ENCODE assay signal across 9 cellular contexts in genomic region chr19:18879579-18880373, GRCh38. TPM values are rescaled to one million over a fixed set of nuclear protein-coding genes. Genes with fewer than 3 reads are reported as not detected.
DNase-seq lines count a peak whose midpoint lies in the region; ATAC-seq, FAIRE-seq and TF ChIP-seq lines count a peak whose summit lies in the region.
"Had no signal": no experiment of that assay in that cellular context is flagged by ENCODE, and none has a peak within 500 bp of the region (broad histone marks: within the 10 kb centered on the region; RNA-seq: fewer than 3 reads in every experiment).

No MANE protein-coding gene starts in this region.

- no peak overlapping the region for H3K4me3 ChIP-seq in A549
- no peak overlapping the region for H3K4me3 ChIP-seq in fibroblast of pulmonary artery (replicated peaks; ENCODE audit: low read depth, low read length)

- FAIRE-seq in A549 (lab: Jason Lieb, UNC): no peak
- FAIRE-seq in RCC 7860 (lab: Jason Lieb, UNC): no peak

- TF ChIP-seq CTCF in A549 (IDR thresholded peaks at IDR 0.05): no peak
- no peak for TF ChIP-seq CTCF in fibroblast of pulmonary artery (IDR thresholded peaks at IDR 0.05; ENCODE audit: low read length, missing control alignments)

- ATAC-seq in A549: peak; percentile 70 to 76

- no peak for TF ChIP-seq RAD21 in A549 (conservative IDR thresholded peaks at IDR 0.05 in 1 of 2, IDR thresholded peaks at IDR 0.05 in 1 of 2)

- CTCF ChIA-PET in A549 (lab: Yijun Ruan, JAX): interaction anchor here (1.2 to 2.7 kb wide), 5 partner anchors 9 to 33 kb away, joined by 3 to 12 read pairs (median 6); partner anchors contain the start of gene CERS1

- 70% methylated on average over 3 of the region's 13 CpGs for WGBS in A549 (ENCODE audit: missing lambda C conversion rate)

- no peak overlapping the region for H3K27ac ChIP-seq in A549

- H3K4me1 ChIP-seq in A549: no peaks in the 10 kb centered on the region

- TF ChIP-seq EP300 in A549 (IDR thresholded peaks at IDR 0.05): no peak

- POLR2A ChIA-PET in A549 (lab: Yijun Ruan, JAX): no interaction called here

- no peaks in the 10 kb centered on the region for H3K9me3 ChIP-seq in A549

- H3K4me2 ChIP-seq in A549: no peak overlapping the region

- TF ChIP-seq POLR2A in A549 (IDR thresholded peaks at IDR 0.05; ENCODE audit: low read length): no peak

- DNase-seq in A549 (ENCODE audit: low read depth in 1 of 2, low spot score in 1 of 2) (peak in 1 of 2 experiments; percentile 64), ELF-1 (ENCODE audit: low read depth, low spot score) (peak; percentile 90), RPMI8226 (peak; percentile 78), fibroblast of pulmonary artery (ENCODE audit: low read depth) (peak; percentile 20), NOMO-1 treated with DMSO at 0.1 percent for 48 hours (lab: John Stamatoyannopoulos, UW; ENCODE audit: unreplicated experiment) (no peak), 8988T (no peak), occipital lobe (lab: John Stamatoyannopoulos, UW) (no peak), RCC 7860 (ENCODE audit: low spot score) (no peak)
- DNase-seq: trophoblast cell had no signal

TF ChIP-seq in A549, 52 proteins besides CTCF, POLR2A, EP300 and RAD21:
- no peak for TF ChIP-seq BCL3 (IDR thresholded peaks at IDR 0.05)
- TF ChIP-seq NFE2L2 (conservative IDR thresholded peaks at IDR 0.05; ENCODE audit: low read length): no peak
- no peak for TF ChIP-seq HOXB13 (CRISPR knock-in tag; IDR thresholded peaks at IDR 0.05; ENCODE audit: low read depth)
- no peak for TF ChIP-seq ZSCAN20 (CRISPR knock-in tag; IDR thresholded peaks at IDR 0.05)
- TF ChIP-seq RARB (CRISPR knock-in tag; IDR thresholded peaks at IDR 0.05): no peak
- TF ChIP-seq, protein P1, sequence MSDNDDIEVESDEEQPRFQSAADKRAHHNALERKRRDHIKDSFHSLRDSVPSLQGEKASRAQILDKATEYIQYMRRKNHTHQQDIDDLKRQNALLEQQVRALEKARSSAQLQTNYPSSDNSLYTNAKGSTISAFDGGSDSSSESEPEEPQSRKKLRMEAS (IDR thresholded peaks at IDR 0.05): no peak
TF ChIP-seq in A549: peak in this region for 0.

RNA-seq across cellular contexts. Expression of gene CERS1, which starts 16.2 kb away (rescaled TPM):
- 1.7 and 2.4 TPM in 2 replicates for polyA plus RNA-seq in A549 (2011; rRNA removed)
- polyA plus RNA-seq in A549 (2012; cell fraction: cytosol; rRNA removed): 4.5 and 6.8 TPM in 2 replicates
- polyA plus RNA-seq in A549 (2012; cell fraction: nucleus; rRNA removed): 6.6 and 7.7 TPM in 2 replicates
- 3.4 to 4.4 TPM (median 3.7 TPM) in 3 replicates for polyA plus RNA-seq in A549 (2017; fragmentation: RNase III; extraction: RNeasy Plus Mini Kit Qiagen cat#74134 plus additional on column Dnase treatment)
- 4.7 and 4.9 TPM in 2 replicates for polyA minus RNA-seq in A549 (2011; rRNA and poly(A)+ RNA removed)
- 23.4 TPM for total RNA-seq in occipital lobe

RNA-seq across cellular contexts. Expression of gene COPE, which starts 39.4 kb away (rescaled TPM):
- 91.8 and 94.0 TPM in 2 replicates for polyA plus RNA-seq in A549 (2011; rRNA removed)
- polyA plus RNA-seq in A549 (2012; cell fraction: cytosol; rRNA removed): 239 and 272 TPM in 2 replicates
- 224 and 310 TPM in 2 replicates for polyA plus RNA-seq in A549 (2012; cell fraction: nucleus; rRNA removed)
- polyA plus RNA-seq in A549 (2017; fragmentation: RNase III; extraction: RNeasy Plus Mini Kit Qiagen cat#74134 plus additional on column Dnase treatment): 109 to 114 TPM (median 112 TPM) in 3 replicates
- polyA minus RNA-seq in A549 (2011; rRNA and poly(A)+ RNA removed): 82.9 and 88.2 TPM in 2 replicates
- 78.3 TPM for total RNA-seq in occipital lobe

RNA-seq across cellular contexts. Expression of gene DDX49, which starts 39.7 kb away (rescaled TPM):
- 23.2 and 23.4 TPM in 2 replicates for polyA plus RNA-seq in A549 (2011; rRNA removed)
- polyA plus RNA-seq in A549 (2012; cell fraction: cytosol; rRNA removed): 45.7 and 48.4 TPM in 2 replicates
- polyA plus RNA-seq in A549 (2012; cell fraction: nucleus; rRNA removed): 53.3 and 69.8 TPM in 2 replicates
- polyA plus RNA-seq in A549 (2017; fragmentation: RNase III; extraction: RNeasy Plus Mini Kit Qiagen cat#74134 plus additional on column Dnase treatment): 31.5 to 36.0 TPM (median 33.9 TPM) in 3 replicates
- polyA minus RNA-seq in A549 (2011; rRNA and poly(A)+ RNA removed): 32.5 and 49.9 TPM in 2 replicates
- 45.7 TPM for total RNA-seq in occipital lobe

RNA-seq across cellular contexts. Expression of gene UPF1, which starts 48.0 kb away (rescaled TPM):
- polyA plus RNA-seq in A549 (2011; rRNA removed) (19.2 and 29.6 TPM in 2 replicates), A549 (2017; fragmentation: RNase III; extraction: RNeasy Plus Mini Kit Qiagen cat#74134 plus additional on column Dnase treatment) (27.9 to 28.6 TPM (median 28.2 TPM) in 3 replicates)
- 20.0 and 24.8 TPM in 2 replicates for polyA plus RNA-seq in A549 (2012; cell fraction: cytosol; rRNA removed)
- 90.7 and 95.7 TPM in 2 replicates for polyA plus RNA-seq in A549 (2012; cell fraction: nucleus; rRNA removed)
- polyA minus RNA-seq in A549 (2011; rRNA and poly(A)+ RNA removed): 45.6 and 52.9 TPM in 2 replicates
- 28.9 TPM for total RNA-seq in occipital lobe

Comparison
In these comparisons a context has a peak if more than half of its experiments do, and no peak if none do; other contexts are left out.
1. DNase-seq: peak in ELF-1 (single experiment), RPMI8226 (single experiment) and fibroblast of pulmonary artery (single experiment); none in NOMO-1 treated with DMSO at 0.1 percent for 48 hours (single experiment), 8988T (single experiment), occipital lobe (single experiment) and RCC 7860 (single experiment).